15 cellular contexts compared by ENCODE assay signal in genomic region chr7:114423218-114423496, GRCh38.
"Had no signal": no experiment of that assay in that cellular context is flagged by ENCODE, and none has a peak within 500 bp of the region (broad histone marks: within the 10 kb centered on the region; RNA-seq: fewer than 3 reads in every experiment).

No MANE protein-coding gene starts in this region.

- H3K9me3 Mint-ChIP-seq: activated T-cell treated with anti-CD3 and anti-CD28 coated beads, Interleukin-2, amount 50 U/mL, for 24 hours; nephron; stimulated activated naive CD8-positive, alpha-beta T cell treated with anti-CD3 and anti-CD28 coated beads, Interleukin-15, Interleukin-2, amounts not matched to agents 100 ng/mL and 50 ng/mL, for 24 hours; T-cell had no signal

- H3K4me3 ChIP-seq: cardiac muscle cell, dorsolateral prefrontal cortex, right atrium auricular region, smooth muscle cell, thoracic aorta had no signal

- DNase-seq: activated CD4-positive, alpha-beta T cell treated with anti-CD3 and anti-CD28 coated beads for 1 hour; activated CD4-positive, alpha-beta T cell treated with anti-CD3 and anti-CD28 coated beads, Interleukin-2, amount 50 U/mL, for 48 hours; activated CD8-positive, alpha-beta memory T cell treated with anti-CD3 and anti-CD28 coated beads, Interleukin-2, amount 10 ng/mL, durations not matched to agents 7 days and 5 days; activated naive CD4-positive, alpha-beta T cell treated with anti-CD3 and anti-CD28 coated beads, Interleukin-2, amount 50 U/mL, for 16 hours; activated T-cell treated with anti-CD3 and anti-CD28 coated beads, Interleukin-2, amount 50 U/mL, for 24 hours; dorsolateral prefrontal cortex; nucleus accumbens; T-cell; T-helper 9 cell had no signal

- H3K36me3 ChIP-seq: cardiac muscle cell, right atrium auricular region, thoracic aorta had no signal

- ATAC-seq: activated CD8-positive, alpha-beta memory T cell treated with anti-CD3 and anti-CD28 coated beads, Interleukin-2, amount 10 ng/mL, durations not matched to agents 7 days and 5 days; T-cell had no signal

- H3K4me3 Mint-ChIP-seq: activated CD8-positive, alpha-beta memory T cell treated with anti-CD3 and anti-CD28 coated beads, Interleukin-2, amount 10 ng/mL, durations not matched to agents 7 days and 5 days; activated T-cell treated with anti-CD3 and anti-CD28 coated beads, Interleukin-2, amount 50 U/mL, for 24 hours; nephron; stimulated activated naive CD8-positive, alpha-beta T cell treated with anti-CD3 and anti-CD28 coated beads, Interleukin-15, Interleukin-2, amounts not matched to agents 100 ng/mL and 50 ng/mL, for 24 hours; T-cell had no signal

- H3K27ac ChIP-seq: cardiac muscle cell, dorsolateral prefrontal cortex, right atrium auricular region, thoracic aorta had no signal

- H3K27ac Mint-ChIP-seq: activated CD8-positive, alpha-beta memory T cell treated with anti-CD3 and anti-CD28 coated beads, Interleukin-2, amount 10 ng/mL, durations not matched to agents 7 days and 5 days; activated T-cell treated with anti-CD3 and anti-CD28 coated beads, Interleukin-2, amount 50 U/mL, for 24 hours; nephron; stimulated activated naive CD8-positive, alpha-beta T cell treated with anti-CD3 and anti-CD28 coated beads, Interleukin-15, Interleukin-2, amounts not matched to agents 100 ng/mL and 50 ng/mL, for 24 hours; T-cell had no signal

- H3K4me1 ChIP-seq: right atrium auricular region had no signal

- H3K4me1 Mint-ChIP-seq: activated CD8-positive, alpha-beta memory T cell treated with anti-CD3 and anti-CD28 coated beads, Interleukin-2, amount 10 ng/mL, durations not matched to agents 7 days and 5 days; T-cell had no signal

- H3K27me3 Mint-ChIP-seq: activated CD8-positive, alpha-beta memory T cell treated with anti-CD3 and anti-CD28 coated beads, Interleukin-2, amount 10 ng/mL, durations not matched to agents 7 days and 5 days; activated T-cell treated with anti-CD3 and anti-CD28 coated beads, Interleukin-2, amount 50 U/mL, for 24 hours; stimulated activated naive CD8-positive, alpha-beta T cell treated with anti-CD3 and anti-CD28 coated beads, Interleukin-15, Interleukin-2, amounts not matched to agents 100 ng/mL and 50 ng/mL, for 24 hours; T-cell had no signal

- H3K27me3 ChIP-seq: right atrium auricular region had no signal

- H3K36me3 Mint-ChIP-seq: activated CD8-positive, alpha-beta memory T cell treated with anti-CD3 and anti-CD28 coated beads, Interleukin-2, amount 10 ng/mL, durations not matched to agents 7 days and 5 days; T-cell had no signal

- H3K9me3 ChIP-seq: right atrium auricular region, thoracic aorta had no signal
